19 cellular contexts compared by ENCODE assay signal in the genomic region with DNA sequence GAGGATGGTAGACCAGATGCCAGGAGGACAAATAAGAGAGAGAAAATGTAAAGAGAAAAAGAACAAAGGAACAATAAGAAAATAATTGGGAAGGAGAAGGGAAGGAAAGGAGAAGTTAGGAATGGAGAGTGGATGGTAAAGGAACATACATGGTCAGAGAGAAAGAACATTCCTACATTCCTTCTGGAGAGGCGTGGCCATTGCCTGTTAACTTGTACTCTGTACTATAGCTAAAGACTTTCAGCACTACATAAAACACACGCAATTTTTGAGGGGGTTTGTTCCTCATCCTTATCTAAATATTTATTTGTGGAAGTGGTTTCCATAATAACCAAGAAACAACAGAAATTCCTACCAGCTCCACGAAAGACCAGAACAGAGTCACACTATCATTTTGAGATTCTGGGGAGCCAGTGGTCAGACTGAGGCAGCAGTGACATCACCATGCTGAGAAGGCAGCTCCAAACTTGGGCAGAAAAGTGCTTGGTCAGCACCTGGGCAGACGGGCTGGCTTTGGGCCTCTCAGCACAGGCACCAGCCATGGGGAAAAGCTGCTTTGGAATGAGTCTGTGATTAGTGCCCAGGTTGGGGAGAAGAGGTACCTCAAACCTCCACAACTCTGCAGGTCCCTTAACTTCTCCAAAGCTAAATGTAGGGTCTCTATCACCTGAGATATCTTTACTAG.
"Had no signal": no experiment of that assay in that cellular context is flagged by ENCODE, and none has a peak within 500 bp of the region (broad histone marks: within the 10 kb centered on the region; RNA-seq: fewer than 3 reads in every experiment).

No MANE protein-coding gene starts in this region.

- H3K36me3 ChIP-seq: esophagus muscularis mucosa, gastroesophageal sphincter, left ventricle myocardium inferior, sigmoid colon, tibial artery, upper lobe of right lung had no signal

- H3K4me3 Mint-ChIP-seq: dendritic cell treated with granulocyte-macrophage colony-stimulating factor and Interleukin-4, amounts not matched to agents 40 ng/mL and 50 ng/mL, for 4 days; effector memory CD8-positive, alpha-beta T cell; naive B cell; nephron; stimulated activated effector memory CD8-positive, alpha-beta T cell treated with anti-CD3 and anti-CD28 coated beads, Interleukin-12 subunit alpha, Interleukin-12 subunit beta, amount 100 ng/mL, for 72 hours; stimulated activated naive CD8-positive, alpha-beta T cell treated with anti-CD3 and anti-CD28 coated beads, Interleukin-15, Interleukin-2, amounts not matched to agents 100 ng/mL and 50 ng/mL, for 24 hours had no signal

- H3K4me1 Mint-ChIP-seq: naive B cell; stimulated activated effector memory CD8-positive, alpha-beta T cell treated with anti-CD3 and anti-CD28 coated beads, Interleukin-12 subunit alpha, Interleukin-12 subunit beta, amount 100 ng/mL, for 72 hours had no signal

- H3K4me3 ChIP-seq: esophagus muscularis mucosa, gastroesophageal sphincter, left ventricle myocardium inferior, lung, sigmoid colon, tibial artery, upper lobe of right lung had no signal

- H3K27ac Mint-ChIP-seq: dendritic cell treated with granulocyte-macrophage colony-stimulating factor and Interleukin-4, amounts not matched to agents 40 ng/mL and 50 ng/mL, for 4 days; effector memory CD8-positive, alpha-beta T cell; naive B cell; nephron; stimulated activated effector memory CD8-positive, alpha-beta T cell treated with anti-CD3 and anti-CD28 coated beads, Interleukin-12 subunit alpha, Interleukin-12 subunit beta, amount 100 ng/mL, for 72 hours; stimulated activated naive CD8-positive, alpha-beta T cell treated with anti-CD3 and anti-CD28 coated beads, Interleukin-15, Interleukin-2, amounts not matched to agents 100 ng/mL and 50 ng/mL, for 24 hours had no signal

- H3K27me3 Mint-ChIP-seq: dendritic cell treated with granulocyte-macrophage colony-stimulating factor and Interleukin-4, amounts not matched to agents 40 ng/mL and 50 ng/mL, for 4 days had no signal

- H3K9me3 Mint-ChIP-seq: dendritic cell treated with granulocyte-macrophage colony-stimulating factor and Interleukin-4, amounts not matched to agents 40 ng/mL and 50 ng/mL, for 4 days; effector memory CD8-positive, alpha-beta T cell; nephron; stimulated activated effector memory CD8-positive, alpha-beta T cell treated with anti-CD3 and anti-CD28 coated beads, Interleukin-12 subunit alpha, Interleukin-12 subunit beta, amount 100 ng/mL, for 72 hours; stimulated activated naive CD8-positive, alpha-beta T cell treated with anti-CD3 and anti-CD28 coated beads, Interleukin-15, Interleukin-2, amounts not matched to agents 100 ng/mL and 50 ng/mL, for 24 hours had no signal

- H3K4me1 ChIP-seq: left ventricle myocardium inferior, upper lobe of right lung had no signal

- H3K9me3 ChIP-seq: esophagus muscularis mucosa, gastroesophageal sphincter, left ventricle myocardium inferior, sigmoid colon, tibial artery, upper lobe of right lung had no signal

- H3K27me3 ChIP-seq: esophagus muscularis mucosa, gastroesophageal sphincter, sigmoid colon, tibial artery, upper lobe of right lung had no signal

- H3K27ac ChIP-seq: epithelial cell of prostate, esophagus muscularis mucosa, gastroesophageal sphincter, left ventricle myocardium inferior, sigmoid colon, tibial artery, upper lobe of right lung had no signal

- DNase-seq: effector memory CD8-positive, alpha-beta T cell; foreskin fibroblast; left cardiac atrium; left ventricle myocardium inferior; naive B cell; occipital lobe; sigmoid colon; stimulated activated CD4-positive, alpha-beta T cell treated with anti-CD3 and anti-CD28 coated beads, Interleukin-4, amount 100 ng/mL, for 1 hour; stimulated activated CD8-positive, alpha-beta memory T cell treated with anti-CD3 and anti-CD28 coated beads, Interleukin-4, amount 100 ng/mL, for 48 hours had no signal

- H3K36me3 Mint-ChIP-seq: naive B cell; stimulated activated effector memory CD8-positive, alpha-beta T cell treated with anti-CD3 and anti-CD28 coated beads, Interleukin-12 subunit alpha, Interleukin-12 subunit beta, amount 100 ng/mL, for 72 hours had no signal

- ATAC-seq: effector memory CD8-positive, alpha-beta T cell; gastroesophageal sphincter; left cardiac atrium; stimulated activated effector memory CD8-positive, alpha-beta T cell treated with anti-CD3 and anti-CD28 coated beads, Interleukin-12 subunit alpha, Interleukin-12 subunit beta, amount 100 ng/mL, for 72 hours had no signal
